In genomic region chr10:26361946-26362345, GRCh38 we compare ENCODE assay signal across 15 cellular contexts.
"Had no signal": no experiment of that assay in that cellular context is flagged by ENCODE, and none has a peak within 500 bp of the region (broad histone marks: within the 10 kb centered on the region; RNA-seq: fewer than 3 reads in every experiment).

No MANE protein-coding gene starts in this region.

- H3K4me3 ChIP-seq: esophagus squamous epithelium, tibial nerve had no signal

- ATAC-seq: activated CD4-positive, CD25-positive, alpha-beta regulatory T cell treated with anti-CD3 and anti-CD28 coated beads, Interleukin-2, amount 50 U/mL, for 24 hours; left ventricle myocardium superior; stimulated activated memory B cell treated with anti-CD40 and anti-IgM and Interleukin-4, amounts not matched to agents 10 μg/mL and 1 μg/mL and 100 μg/mL, for 72 hours had no signal

- H3K9me3 ChIP-seq: esophagus squamous epithelium, tibial nerve had no signal

- H3K36me3 ChIP-seq: esophagus squamous epithelium, tibial nerve had no signal

- DNase-seq: activated CD4-positive, alpha-beta T cell treated with anti-CD3 and anti-CD28 coated beads, Interleukin-2, amount 50 U/mL, for 1 hour; activated CD8-positive, alpha-beta memory T cell treated with anti-CD3 and anti-CD28 coated beads for 24 hours; activated gamma-delta T cell treated with Interleukin-2 at 50 U/mL for 16 hours; amniotic stem cell; cortex of kidney; effector CD8-positive, alpha-beta T cell; esophagus squamous epithelium; hippocampal formation; kidney; left ventricle myocardium superior; mesendoderm; nucleus accumbens had no signal

- H3K4me1 ChIP-seq: esophagus squamous epithelium, tibial nerve had no signal

- H3K27me3 ChIP-seq: esophagus squamous epithelium, tibial nerve had no signal

- H3K27ac ChIP-seq: esophagus squamous epithelium, tibial nerve had no signal
